In the genomic region with DNA sequence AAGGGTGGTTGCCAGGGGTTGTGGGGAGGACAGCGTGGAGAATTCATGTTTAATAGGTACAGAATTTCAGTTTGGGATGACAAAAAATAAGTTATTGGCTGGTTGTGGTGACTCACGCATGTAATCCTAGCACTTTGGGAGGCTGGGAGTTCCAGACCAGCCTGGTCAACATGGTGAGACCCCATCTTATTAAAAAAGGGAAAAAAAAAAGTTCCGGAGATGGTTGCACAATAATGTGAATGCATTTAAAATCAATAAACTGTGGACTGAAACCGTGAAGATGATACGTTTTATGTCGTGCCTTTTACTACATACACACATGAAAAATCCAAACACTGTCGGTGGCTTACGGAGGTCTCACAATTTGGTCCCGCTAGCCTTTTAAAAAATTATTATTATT, we compare ENCODE assay signal across 1 cellular context.
TF ChIP-seq lines count a peak whose summit lies in the region.

No MANE protein-coding gene starts in this region.

TF ChIP-seq in HEK293T, 16 proteins besides CTCF, POLR2A, EP300 and RAD21 (continued from another document):
- no peak for TF ChIP-seq BHLHE40 (IDR thresholded peaks at IDR 0.05; ENCODE audit: borderline replicate concordance)
